11 cellular contexts compared by ENCODE assay signal in genomic region chr9:7507026-7507425, GRCh38.
DNase-seq lines count a peak whose midpoint lies in the region; ATAC-seq lines count a peak whose summit lies in the region.
"Had no signal": no experiment of that assay in that cellular context is flagged by ENCODE, and none has a peak within 500 bp of the region (broad histone marks: within the 10 kb centered on the region; RNA-seq: fewer than 3 reads in every experiment).

No MANE protein-coding gene starts in this region.

- intact Hi-C loops in left cardiac atrium (cut with DNase I), result no loop called here
- intact Hi-C loops in sciatic nerve (cut with DNase I), result no loop called here

- H3K4me3 Mint-ChIP-seq in effector memory CD8-positive, alpha-beta T cell, result no peak overlapping the region
- H3K4me3 Mint-ChIP-seq: B cell; CD8-positive, alpha-beta T cell had no signal

- no peaks in the 10 kb centered on the region for H3K36me3 Mint-ChIP-seq in effector memory CD8-positive, alpha-beta T cell (ENCODE audit: insufficient read depth)
- H3K36me3 Mint-ChIP-seq: CD8-positive, alpha-beta T cell had no signal

- peaks cover 18 to 36% of the 10 kb centered on the region in 2 donors for H3K27me3 Mint-ChIP-seq in effector memory CD8-positive, alpha-beta T cell

- DNase-seq in NCI-H2227 (lab: John Stamatoyannopoulos, UW; ENCODE audit: unreplicated experiment) (peak; percentile 22), NCI-H69 (lab: John Stamatoyannopoulos, UW) (peak; percentile 58), left cardiac atrium (no peak), sciatic nerve (ENCODE audit: low spot score) (no peak)
- no peak for DNase-seq in effector memory CD8-positive, alpha-beta T cell
- DNase-seq: Calu3; CD8-positive, alpha-beta T cell; DMS 273 treated with DMSO at 0.1 percent for 48 hours; GM23248 had no signal

- ATAC-seq in left cardiac atrium (peak; percentile 58 to 74), sciatic nerve (peak; percentile 60), HG03378 (IDR thresholded peaks at IDR 0.05; ENCODE audit: unreplicated experiment) (no peak)
- ATAC-seq in effector memory CD8-positive, alpha-beta T cell (replicated peaks), result no peak
- ATAC-seq: CD8-positive, alpha-beta T cell had no signal

- no peaks in the 10 kb centered on the region for H3K9me3 Mint-ChIP-seq in effector memory CD8-positive, alpha-beta T cell
- H3K9me3 Mint-ChIP-seq: CD8-positive, alpha-beta T cell had no signal

- no peak overlapping the region for H3K27ac Mint-ChIP-seq in effector memory CD8-positive, alpha-beta T cell
- H3K27ac Mint-ChIP-seq: B cell; CD8-positive, alpha-beta T cell had no signal

- no peaks in the 10 kb centered on the region for H3K4me1 Mint-ChIP-seq in effector memory CD8-positive, alpha-beta T cell (ENCODE audit: low read depth in 2 of 2)
- H3K4me1 Mint-ChIP-seq: B cell had no signal

Comparison
In these comparisons a context has a peak if more than half of its experiments do, and no peak if none do; other contexts are left out.
1. DNase-seq: peak in NCI-H2227 (single experiment) and NCI-H69 (single experiment); none in left cardiac atrium (single experiment), sciatic nerve (single experiment) and effector memory CD8-positive, alpha-beta T cell (0 of 3).
2. ATAC-seq: peak in left cardiac atrium (2 of 2) and sciatic nerve (single experiment); none in HG03378 (single experiment) and effector memory CD8-positive, alpha-beta T cell (single experiment).